8 cellular contexts compared by ENCODE assay signal in genomic region chr1:183470961-183471747, GRCh38. TPM values are rescaled to one million over a fixed set of nuclear protein-coding genes. Genes with fewer than 3 reads are reported as not detected.
DNase-seq lines count a peak whose midpoint lies in the region; ATAC-seq and TF ChIP-seq lines count a peak whose summit lies in the region.

No MANE protein-coding gene starts in this region.

- H3K27me3 ChIP-seq in stomach smooth muscle (ENCODE audit: control insufficient read depth in 1 of 2, insufficient read depth in 2 of 2, low read length in 2 of 2): no peaks in the 10 kb centered on the region

- peak overlapping the region; percentile 97 for H3K4me3 Mint-ChIP-seq in neural crest cell

- H3K36me3 ChIP-seq in KOPT-K1 (ENCODE audit: insufficient read depth, low read length): no peaks in the 10 kb centered on the region
- H3K36me3 ChIP-seq in stomach smooth muscle (ENCODE audit: control insufficient read depth in 2 of 2, insufficient read depth in 2 of 2, low read length in 2 of 2): no peaks in the 10 kb centered on the region

- H3K27ac Mint-ChIP-seq in neural crest cell (ENCODE audit: unreplicated experiment): peak overlapping the region; percentile 100

- no peak for TF ChIP-seq CTCF in fibroblast of villous mesenchyme (IDR thresholded peaks at IDR 0.05; ENCODE audit: insufficient read depth, low read depth, low read length)
- TF ChIP-seq CTCF in neural crest cell (conservative IDR thresholded peaks at IDR 0.05): peak; percentile 31

- peak; percentile 37 for ATAC-seq in GM21723 (IDR thresholded peaks at IDR 0.05; ENCODE audit: unreplicated experiment)

- H3K4me1 Mint-ChIP-seq in neural crest cell: peaks cover 38% of the 10 kb centered on the region

- H3K27ac ChIP-seq in KOPT-K1 (ENCODE audit: low read depth, low read length, poor library complexity, severe bottlenecking) (peak overlapping the region; percentile 98), stomach smooth muscle (ENCODE audit: low read length) (peak overlapping the region; percentile 93)

- H3K9me3 ChIP-seq in KOPT-K1 (ENCODE audit: insufficient read depth, low read length, poor library complexity, severe bottlenecking): no peaks in the 10 kb centered on the region
- H3K9me3 ChIP-seq in stomach smooth muscle (ENCODE audit: control insufficient read depth in 2 of 2, low read length in 2 of 2): no peaks in the 10 kb centered on the region

- peak overlapping the region; percentile 84 to 97 for H3K9ac ChIP-seq in stomach smooth muscle (ENCODE audit: low read length in 2 of 2)

- peak; percentile 78 for DNase-seq in DMS53 treated with DMSO at 0.1 percent for 48 hours (lab: John Stamatoyannopoulos, UW; ENCODE audit: unreplicated experiment)
- DNase-seq in RPMI8226: peak; percentile 83
- DNase-seq in activated effector memory CD4-positive, alpha-beta T cell treated with Interleukin-2 at 50 U/mL for 16 hours: peak; percentile 47
- DNase-seq in fibroblast of villous mesenchyme (ENCODE audit: low read depth): peak; percentile 74
- peak; percentile 67 for DNase-seq in neural crest cell (ENCODE audit: low read depth, low spot score)

- H3K4me1 ChIP-seq in stomach smooth muscle (ENCODE audit: control insufficient read depth, insufficient read depth, low read length): peaks cover 8% of the 10 kb centered on the region

- no peaks in the 10 kb centered on the region for H3K36me3 Mint-ChIP-seq in neural crest cell (ENCODE audit: low read depth)

- H3K27me3 Mint-ChIP-seq in neural crest cell (ENCODE audit: low read depth): peaks cover 20% of the 10 kb centered on the region

- peak overlapping the region; percentile 91 for H3K4me3 ChIP-seq in fibroblast of villous mesenchyme (ENCODE audit: low read depth, low read length)
- H3K4me3 ChIP-seq in stomach smooth muscle (ENCODE audit: low read length in 2 of 2): peak overlapping the region; percentile 76 to 90

- H3K9me3 Mint-ChIP-seq in neural crest cell: no peaks in the 10 kb centered on the region

RNA-seq across cellular contexts. Expression of gene SMG7, which starts 1.1 kb away (rescaled TPM):
- 22.9 and 36.7 TPM in 2 replicates for total RNA-seq in fibroblast of villous mesenchyme
- 72.4 and 80.3 TPM in 2 replicates for total RNA-seq in neural crest cell

RNA-seq across cellular contexts. Expression of gene NMNAT2, which starts 53.0 kb away (rescaled TPM):
- total RNA-seq in fibroblast of villous mesenchyme: 1.3 and 3.9 TPM in 2 replicates
- 3.2 and 4.5 TPM in 2 replicates for total RNA-seq in neural crest cell

Comparison
In these comparisons a context has a peak if more than half of its experiments do, and no peak if none do; other contexts are left out.
1. Peak in every context shown above with its lines: DNase-seq, ATAC-seq, H3K4me3 ChIP-seq and H3K27ac ChIP-seq.